In the genomic region with DNA sequence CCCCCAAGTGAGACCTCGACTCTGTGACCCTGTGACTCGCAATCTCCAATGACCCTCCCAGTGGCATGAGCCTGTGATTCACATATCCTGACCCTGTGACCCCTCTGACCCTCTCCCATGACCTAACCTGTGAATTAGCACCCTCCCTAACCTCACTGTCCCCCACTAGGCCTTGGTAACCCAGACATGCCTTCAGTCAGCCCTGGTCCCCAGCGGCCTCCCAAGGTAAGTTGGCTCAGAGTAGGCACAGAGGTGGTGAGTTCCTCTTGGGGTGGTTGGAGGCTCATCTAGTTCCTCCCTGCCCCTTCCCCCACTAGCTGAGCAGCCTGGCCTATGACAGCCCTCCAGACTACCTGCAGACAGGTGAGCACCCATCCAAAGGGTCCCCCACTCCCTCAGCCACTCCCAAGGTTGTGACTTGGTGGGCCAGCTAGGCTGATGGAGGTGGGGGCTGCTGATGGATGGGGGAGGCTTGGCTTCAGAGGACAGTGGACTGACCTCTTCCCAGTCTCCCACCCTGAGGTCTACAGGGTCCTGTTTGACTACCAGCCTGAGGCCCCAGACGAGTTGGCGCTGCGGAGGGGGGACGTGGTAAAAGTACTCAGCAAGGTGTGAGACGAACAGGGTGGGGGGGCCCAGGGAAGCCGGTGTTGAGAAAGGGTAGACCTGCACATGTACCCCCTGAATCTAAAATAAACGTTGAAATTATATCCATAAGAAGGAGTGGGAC, we compare ENCODE assay signal across 10 cellular contexts. TPM values are rescaled to one million over a fixed set of nuclear protein-coding genes. Genes with fewer than 3 reads are reported as not detected.
DNase-seq lines count a peak whose midpoint lies in the region; ATAC-seq and TF ChIP-seq lines count a peak whose summit lies in the region.
"Had no signal": no experiment of that assay in that cellular context is flagged by ENCODE, and none has a peak within 500 bp of the region (broad histone marks: within the 10 kb centered on the region; RNA-seq: fewer than 3 reads in every experiment).

No MANE protein-coding gene starts in this region.

- TF ChIP-seq EP300 in tibial nerve (IDR thresholded peaks at IDR 0.05): no peak

- no peak overlapping the region for H3K27ac Mint-ChIP-seq in progenitor cell of endocrine pancreas

- H3K27me3 Mint-ChIP-seq in progenitor cell of endocrine pancreas: peaks cover 3% of the 10 kb centered on the region

- H3K4me1 Mint-ChIP-seq in progenitor cell of endocrine pancreas (ENCODE audit: low read depth): peaks cover 5% of the 10 kb centered on the region

- H3K27me3 ChIP-seq in Peyer's patch (no peaks in the 10 kb centered on the region), tibial nerve (no peaks in the 10 kb centered on the region)
- H3K27me3 ChIP-seq: pancreas had no signal

- peaks cover 0 to 17% (median 0%) of the 10 kb centered on the region in 3 donors for H3K36me3 ChIP-seq in Peyer's patch
- peaks cover 0 to 31% (median 0%) of the 10 kb centered on the region in 3 donors for H3K36me3 ChIP-seq in tibial nerve

- peak overlapping the region; percentile 77 for H3K4me3 Mint-ChIP-seq in progenitor cell of endocrine pancreas (ENCODE audit: low read depth)

- 88 to 94% methylated on average over 8 to 9 of the region's 10 CpGs for WGBS in tibial nerve, 2 donors

- ATAC-seq in GM21526 (IDR thresholded peaks at IDR 0.05; ENCODE audit: low FRiP score, unreplicated experiment): no peak

- H3K36me3 Mint-ChIP-seq in progenitor cell of endocrine pancreas (ENCODE audit: insufficient read depth): peaks cover 10% of the 10 kb centered on the region

- no peak overlapping the region for H3K27ac ChIP-seq in Peyer's patch
- H3K27ac ChIP-seq in tibial nerve: peak overlapping the region in 1 of 4 donors; percentile 84
- H3K27ac ChIP-seq: pancreas had no signal

- H3K9me3 ChIP-seq in Peyer's patch (no peaks in the 10 kb centered on the region), tibial nerve (no peaks in the 10 kb centered on the region)
- H3K9me3 ChIP-seq: pancreas had no signal

- no peak for TF ChIP-seq CTCF in Peyer's patch (IDR thresholded peaks at IDR 0.05)
- TF ChIP-seq CTCF in epithelial cell of esophagus (IDR thresholded peaks at IDR 0.05; ENCODE audit: insufficient read depth, low read depth, low read length, missing control alignments): no peak
- no peak for TF ChIP-seq CTCF in progenitor cell of endocrine pancreas (IDR thresholded peaks at IDR 0.05; ENCODE audit: unreplicated experiment)
- no peak for TF ChIP-seq CTCF in tibial nerve (IDR thresholded peaks at IDR 0.05)

- peak in 1 of 3 donors; percentile 45 for DNase-seq in Peyer's patch
- DNase-seq in epithelial cell of esophagus (ENCODE audit: low read depth): no peak
- no peak for DNase-seq in progenitor cell of endocrine pancreas (ENCODE audit: low spot score, unreplicated experiment)
- DNase-seq in tibial nerve (ENCODE audit: low spot score in 2 of 2): no peak
- DNase-seq in hippocampal formation (lab: John Stamatoyannopoulos, UW): no peak
- DNase-seq in middle frontal gyrus (ENCODE audit: extremely low spot score, low spot score): no peak

- TF ChIP-seq POLR2A in Peyer's patch (IDR thresholded peaks at IDR 0.05): no peak
- no peak for TF ChIP-seq POLR2A in tibial nerve (IDR thresholded peaks at IDR 0.05)

- H3K4me1 ChIP-seq in Peyer's patch (peaks cover 5 to 14% (median 7%) of the 10 kb centered on the region in 4 donors), tibial nerve (peaks cover 0 to 21% (median 13%) of the 10 kb centered on the region in 4 donors)

- H3K4me3 ChIP-seq in GM08714 (ENCODE audit: low read length) (peak overlapping the region; percentile 56; the same call in 1 of the 2 replicates), Peyer's patch (peak overlapping the region; percentile 65 to 84 (median 82)), epithelial cell of esophagus (ENCODE audit: low read length) (peak overlapping the region; percentile 59), tibial nerve (peak overlapping the region in 1 of 4 donors; percentile 64)

- no peaks in the 10 kb centered on the region for H3K9me3 Mint-ChIP-seq in progenitor cell of endocrine pancreas (ENCODE audit: low read depth)
- H3K9me3 Mint-ChIP-seq: activated naive CD4-positive, alpha-beta T cell treated with anti-CD3 and anti-CD28 coated beads, Interleukin-2, amount 50 U/mL, for 72 hours had no signal

RNA-seq across cellular contexts. Expression of gene SH3D21, which starts 1.6 kb away (rescaled TPM):
- 10 to 100 TPM; 20.6 to 75.9 (median 24.8) TPM for total RNA-seq in Peyer's patch
- total RNA-seq in progenitor cell of endocrine pancreas: 10.6 and 11.0 TPM in 2 replicates
- 1 to 10 TPM; 1.5 to 4.1 (median 2.4) TPM for total RNA-seq in tibial nerve

RNA-seq across cellular contexts. Expression of gene EVA1B, which starts 15.7 kb away (rescaled TPM):
- total RNA-seq in Peyer's patch: 10 to 100 TPM in 2 of 4 donors, 1 to 10 TPM in 2; 4.4 to 19.0 (median 11.4) TPM
- total RNA-seq in progenitor cell of endocrine pancreas: 11.8 and 14.1 TPM in 2 replicates
- 100 to 1,000 TPM in 1 of 4 donors, 10 to 100 TPM in 3; 61.4 to 128 (median 86.3) TPM for total RNA-seq in tibial nerve
